Comparison of ENCODE assay signal across 7 cellular contexts in the genomic region with DNA sequence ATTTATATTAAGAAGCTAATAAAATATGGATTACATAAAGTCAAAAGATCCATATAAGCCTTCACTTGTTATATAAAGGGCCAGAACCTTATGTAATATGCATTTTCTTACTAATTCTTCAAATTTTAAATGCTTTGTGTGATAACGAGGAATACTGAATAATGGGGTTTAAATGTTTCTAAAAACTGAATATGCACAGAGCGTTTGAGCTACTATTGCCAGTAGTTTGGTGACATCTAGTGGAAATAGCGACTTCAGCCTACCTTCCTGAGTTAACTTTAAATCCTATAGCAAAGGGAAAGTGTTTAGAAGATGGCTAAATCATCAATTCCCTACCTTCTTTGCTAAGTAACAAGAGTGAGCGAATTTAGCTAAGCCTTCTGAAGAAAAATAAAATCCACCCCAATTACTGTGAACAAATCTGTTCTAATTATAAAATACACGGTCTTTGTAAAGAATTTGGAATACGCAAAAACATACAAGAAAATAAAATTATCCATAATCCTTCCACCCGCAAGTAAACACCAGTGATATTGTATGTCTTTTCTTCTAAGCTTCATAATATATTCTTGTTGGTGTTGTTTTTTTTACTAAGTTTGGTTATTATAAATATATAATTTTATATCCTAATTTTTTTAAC.
A peak's percentile ranks its signal among the peaks of the same experiment; 100 is the strongest.
DNase-seq lines count a peak whose midpoint lies in the region; ATAC-seq, FAIRE-seq and TF ChIP-seq lines count a peak whose summit lies in the region.

No MANE protein-coding gene starts in this region.

- no peak overlapping the region for H3K4me3 ChIP-seq in HepG2 (replicated peaks in 1 of 3; ENCODE audit: insufficient read depth in 1 of 3, low read depth in 2 of 3, low read length in 3 of 3)

- no peak overlapping the region for H3K9ac ChIP-seq in HepG2 (ENCODE audit: insufficient read depth, low read depth, low read length)

- ATAC-seq in WTC11 (peak; percentile 59; the same call in 1 of the 2 replicates), HepG2 (peak; percentile 88), GM19035 (IDR thresholded peaks at IDR 0.05; ENCODE audit: unreplicated experiment) (no peak)

- H3K27ac Mint-ChIP-seq in WTC11, result no peak overlapping the region

- TF ChIP-seq EP300 in HepG2 (IDR thresholded peaks at IDR 0.05; ENCODE audit: low read depth in 2 of 2, low read length in 2 of 2) (no peak), HepG2 (CRISPR knock-in tag; IDR thresholded peaks at IDR 0.05; ENCODE audit: borderline replicate concordance) (no peak)

- no peaks in the 10 kb centered on the region for H3K9me3 ChIP-seq in HepG2 (ENCODE audit: low read length)

- CTCF ChIA-PET in WTC11 (lab: Charles Lee) (interaction anchor here (0.7 to 3.8 kb wide), 15 partner anchors 9 to 229 kb away, joined by 3 to 39 read pairs (median 5); no protein-coding TSS in a partner anchor), HepG2 (lab: Yijun Ruan, JAX; ENCODE audit: low intra/inter-chr PET ratio, low total read pairs) (interaction anchor here (0.7 to 4.4 kb wide), 7 partner anchors 54 to 1692 kb away, joined by 3 to 98 read pairs (median 5); no protein-coding TSS in a partner anchor)

- no peaks in the 10 kb centered on the region for H3K79me2 ChIP-seq in HepG2 (ENCODE audit: insufficient read depth, low read length)

- TF ChIP-seq CTCF in GM12873 (IDR thresholded peaks at IDR 0.05; ENCODE audit: insufficient read depth, low read depth, low read length, missing control alignments), result peak; percentile 39
- no peak for TF ChIP-seq CTCF in WTC11 (IDR thresholded peaks at IDR 0.05)
- TF ChIP-seq CTCF in HepG2 (CRISPR knock-in tag; IDR thresholded peaks at IDR 0.05), result peak; percentile 91

- 24% methylated on average over 7 of the region's 7 CpGs for WGBS in HepG2 (ENCODE audit: low lambda C conversion rate)

- H3K27me3 ChIP-seq in HepG2 (ENCODE audit: control insufficient read depth in 1 of 2, insufficient read depth in 2 of 2, low read length in 2 of 2), result no peaks in the 10 kb centered on the region

- no peak; the same call in none of the 2 replicates for TF ChIP-seq RAD21 in HepG2 (CRISPR knock-in tag; IDR thresholded peaks at IDR 0.05)

- TF ChIP-seq POLR2A in HepG2 (IDR thresholded peaks at IDR 0.05; ENCODE audit: insufficient read depth in 1 of 2, low read depth in 2 of 2, low read length in 2 of 2), result no peak

- H2AFZ ChIP-seq in HepG2 (ENCODE audit: low read length), result no peak overlapping the region

- no peak overlapping the region for H3K27ac ChIP-seq in HepG2 (ENCODE audit: extremely low read length, insufficient read depth, low read length)

- BruUV-seq in HepG2 (replicated peaks; lab: Mats Ljungman, UMichigan), result no TSS peak

- H3K4me3 Mint-ChIP-seq in WTC11, result no peak overlapping the region

- DNase-seq in NCI-H1092 treated with DMSO at 0.1 percent for 48 hours (lab: John Stamatoyannopoulos, UW) (peak; percentile 55), WTC11 (ENCODE audit: low spot score) (no peak), HepG2 (ENCODE audit: low spot score) (peak; percentile 77), SKM-1 (lab: John Stamatoyannopoulos, UW; ENCODE audit: unreplicated experiment) (no peak), iPS-NIHi11 (ENCODE audit: low spot score) (no peak)

- H3K4me1 ChIP-seq in HepG2 (ENCODE audit: insufficient read depth, low read length), result no peaks in the 10 kb centered on the region

- intact Hi-C loops in HepG2 (cut with micrococcal nuclease; ENCODE audit: unreplicated experiment), result loop anchor here (1.0 to 2.0 kb wide), 7 partner anchors 34 to 1693 kb away; no protein-coding TSS in a partner anchor

- H3K9me3 Mint-ChIP-seq in WTC11, result no peaks in the 10 kb centered on the region

- POLR2A ChIA-PET in WTC11 (lab: Charles Lee) (no interaction called here), HepG2 (lab: Yijun Ruan, JAX) (interaction anchor here (0.5 kb wide), 1 partner anchor 9 kb away, joined by 3 read pairs; no protein-coding TSS in a partner anchor)

- in situ Hi-C loops in HepG2 (cut with HindIII; ENCODE audit: extremely low pct_ligation_motif_present, low pct_unique_long_range_greater_than_20kb), result loop anchor here (5.0 kb wide), 2 partner anchors 891 to 1686 kb away; no protein-coding TSS in a partner anchor

- H3K36me3 Mint-ChIP-seq in WTC11, result no peaks in the 10 kb centered on the region

- H4K20me1 ChIP-seq in HepG2 (ENCODE audit: insufficient read depth, low read length), result no peaks in the 10 kb centered on the region

- no peak overlapping the region for H3K4me2 ChIP-seq in HepG2 (ENCODE audit: low read depth, low read length)

- no peaks in the 10 kb centered on the region for H3K36me3 ChIP-seq in HepG2 (replicated peaks in 1 of 2; ENCODE audit: control insufficient read depth in 1 of 2, insufficient read depth in 2 of 2, low read length in 2 of 2)

- no peaks in the 10 kb centered on the region for H3K27me3 Mint-ChIP-seq in WTC11 (ENCODE audit: low read depth)

- H3K4me1 Mint-ChIP-seq in WTC11, result peaks cover 8% of the 10 kb centered on the region

- FAIRE-seq in HepG2 (lab: Jason Lieb, UNC), result peak; percentile 92

TF ChIP-seq in WTC11, 78 proteins besides CTCF, POLR2A, EP300 and RAD21:
- TF ChIP-seq ZNF138 (CRISPR knock-in tag; conservative IDR thresholded peaks at IDR 0.05) (no peak), ZNF671 (CRISPR knock-in tag; IDR thresholded peaks at IDR 0.05) (no peak)
- TF ChIP-seq, protein P1, sequence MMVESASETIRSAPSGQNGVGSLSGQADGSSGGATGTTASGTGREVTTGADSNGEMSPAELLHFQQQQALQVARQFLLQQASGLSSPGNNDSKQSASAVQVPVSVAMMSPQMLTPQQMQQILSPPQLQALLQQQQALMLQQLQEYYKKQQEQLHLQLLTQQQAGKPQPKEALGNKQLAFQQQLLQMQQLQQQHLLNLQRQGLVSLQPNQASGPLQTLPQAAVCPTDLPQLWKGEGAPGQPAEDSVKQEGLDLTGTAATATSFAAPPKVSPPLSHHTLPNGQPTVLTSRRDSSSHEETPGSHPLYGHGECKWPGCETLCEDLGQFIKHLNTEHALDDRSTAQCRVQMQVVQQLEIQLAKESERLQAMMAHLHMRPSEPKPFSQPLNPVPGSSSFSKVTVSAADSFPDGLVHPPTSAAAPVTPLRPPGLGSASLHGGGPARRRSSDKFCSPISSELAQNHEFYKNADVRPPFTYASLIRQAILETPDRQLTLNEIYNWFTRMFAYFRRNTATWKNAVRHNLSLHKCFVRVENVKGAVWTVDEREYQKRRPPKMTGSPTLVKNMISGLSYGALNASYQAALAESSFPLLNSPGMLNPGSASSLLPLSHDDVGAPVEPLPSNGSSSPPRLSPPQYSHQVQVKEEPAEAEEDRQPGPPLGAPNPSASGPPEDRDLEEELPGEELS (CRISPR knock-in tag; IDR thresholded peaks at IDR 0.05), result no peak

TF ChIP-seq in HepG2, 621 proteins besides CTCF, POLR2A, EP300 and RAD21 (continues in another document):
- no peak for TF ChIP-seq ZNF543 (CRISPR knock-in tag; IDR thresholded peaks at IDR 0.05)
- no peak for TF ChIP-seq ZNF446 (CRISPR knock-in tag; IDR thresholded peaks at IDR 0.05)
- TF ChIP-seq BRCA1 (CRISPR knock-in tag; IDR thresholded peaks at IDR 0.05), result no peak
- TF ChIP-seq MIXL1 (CRISPR knock-in tag; IDR thresholded peaks at IDR 0.05), result 0 out of 2 replicates have a peak, but pooled peaks have one; percentile 26
- TF ChIP-seq ZNF280B (CRISPR knock-in tag; IDR thresholded peaks at IDR 0.05; ENCODE audit: borderline replicate concordance), result no peak
- TF ChIP-seq, protein P2, sequence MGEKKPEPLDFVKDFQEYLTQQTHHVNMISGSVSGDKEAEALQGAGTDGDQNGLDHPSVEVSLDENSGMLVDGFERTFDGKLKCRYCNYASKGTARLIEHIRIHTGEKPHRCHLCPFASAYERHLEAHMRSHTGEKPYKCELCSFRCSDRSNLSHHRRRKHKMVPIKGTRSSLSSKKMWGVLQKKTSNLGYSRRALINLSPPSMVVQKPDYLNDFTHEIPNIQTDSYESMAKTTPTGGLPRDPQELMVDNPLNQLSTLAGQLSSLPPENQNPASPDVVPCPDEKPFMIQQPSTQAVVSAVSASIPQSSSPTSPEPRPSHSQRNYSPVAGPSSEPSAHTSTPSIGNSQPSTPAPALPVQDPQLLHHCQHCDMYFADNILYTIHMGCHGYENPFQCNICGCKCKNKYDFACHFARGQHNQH (CRISPR knock-in tag; IDR thresholded peaks at IDR 0.05), result no peak
- no peak for TF ChIP-seq ZNF878 (CRISPR knock-in tag; IDR thresholded peaks at IDR 0.05)
- no peak for TF ChIP-seq MNT (IDR thresholded peaks at IDR 0.05)
- no peak for TF ChIP-seq ZNF547 (CRISPR knock-in tag; IDR thresholded peaks at IDR 0.05)

Comparison
In these comparisons a context has a peak if more than half of its experiments do, and no peak if none do; other contexts are left out.
1. DNase-seq: peak in NCI-H1092 treated with DMSO at 0.1 percent for 48 hours (single experiment) and HepG2 (single experiment); none in WTC11 (single experiment), SKM-1 (single experiment) and iPS-NIHi11 (single experiment).